ENCODE assay signal across 13 cellular contexts in genomic region chr3:126528800-126529541, GRCh38. TPM values are rescaled to one million over a fixed set of nuclear protein-coding genes. Genes with fewer than 3 reads are reported as not detected.
DNase-seq lines count a peak whose midpoint lies in the region; ATAC-seq and TF ChIP-seq lines count a peak whose summit lies in the region.
"Had no signal": no experiment of that assay in that cellular context is flagged by ENCODE, and none has a peak within 500 bp of the region (broad histone marks: within the 10 kb centered on the region; RNA-seq: fewer than 3 reads in every experiment).

No MANE protein-coding gene starts in this region.

- H3K9me3 ChIP-seq in BLaER1 treated with 17β-estradiol and CSF1 and Interleukin-3, amounts not matched to agents 10 nM and 100 nM (replicated peaks in 1 of 11) = peaks cover 0 to 14% (median 0%) of the 10 kb centered on the region in 11 experiments; a peak in 1 of 22 replicates
- H3K9me3 ChIP-seq in naive thymus-derived CD4-positive, alpha-beta T cell (ENCODE audit: control insufficient read depth in 2 of 3, low read length in 3 of 3) = no peaks in the 10 kb centered on the region
- no peaks in the 10 kb centered on the region for H3K9me3 ChIP-seq in breast epithelium
- H3K9me3 ChIP-seq: Peyer's patch had no signal

- H3K27ac Mint-ChIP-seq in naive thymus-derived CD4-positive, alpha-beta T cell = no peak overlapping the region
- H3K27ac Mint-ChIP-seq: activated T-helper 17 cell treated with anti-CD3 and anti-CD28 coated beads, Interleukin-2, amount 50 U/mL, for 72 hours; stimulated activated effector memory CD8-positive, alpha-beta T cell treated with anti-CD3 and anti-CD28 coated beads, Interleukin-12 subunit alpha, Interleukin-12 subunit beta, amount 100 ng/mL, for 72 hours had no signal

- peak overlapping the region in 2 of 10 experiments; percentile 24 to 53; a peak in 4 of 20 replicates for H3K4me3 ChIP-seq in BLaER1 treated with 17β-estradiol and CSF1 and Interleukin-3, amounts not matched to agents 10 nM and 100 nM
- H3K4me3 ChIP-seq in fibroblast of pulmonary artery (replicated peaks; ENCODE audit: low read depth, low read length) (no peak overlapping the region), breast epithelium (no peak overlapping the region)
- no peak overlapping the region for H3K4me3 ChIP-seq in naive thymus-derived CD4-positive, alpha-beta T cell (ENCODE audit: low read length)
- H3K4me3 ChIP-seq: Peyer's patch had no signal

- peak; percentile 15 for ATAC-seq in naive thymus-derived CD4-positive, alpha-beta T cell
- ATAC-seq in HG02852 (IDR thresholded peaks at IDR 0.05; ENCODE audit: unreplicated experiment) (no peak), GM18519 (IDR thresholded peaks at IDR 0.05; ENCODE audit: low FRiP score, unreplicated experiment) (no peak)
- ATAC-seq: activated T-helper 17 cell treated with anti-CD3 and anti-CD28 coated beads, Interleukin-2, amount 50 U/mL, for 72 hours had no signal

- no peak overlapping the region for H3K4me3 Mint-ChIP-seq in naive thymus-derived CD4-positive, alpha-beta T cell
- H3K4me3 Mint-ChIP-seq: activated T-helper 17 cell treated with anti-CD3 and anti-CD28 coated beads, Interleukin-2, amount 50 U/mL, for 72 hours; stimulated activated effector memory CD8-positive, alpha-beta T cell treated with anti-CD3 and anti-CD28 coated beads, Interleukin-12 subunit alpha, Interleukin-12 subunit beta, amount 100 ng/mL, for 72 hours had no signal

- peak overlapping the region; percentile 74 to 96 (median 86); a peak in 20 of 22 replicates for H3K27ac ChIP-seq in BLaER1 treated with 17β-estradiol and CSF1 and Interleukin-3, amounts not matched to agents 10 nM and 100 nM
- H3K27ac ChIP-seq in naive thymus-derived CD4-positive, alpha-beta T cell (ENCODE audit: low read depth, low read length) = no peak overlapping the region
- H3K27ac ChIP-seq in breast epithelium = no peak overlapping the region
- H3K27ac ChIP-seq: Peyer's patch, VCaP had no signal

- H4K20me1 ChIP-seq in BLaER1 treated with 17β-estradiol and CSF1 and Interleukin-3, amounts not matched to agents 10 nM and 100 nM = peaks cover 0 to 7% (median 0%) of the 10 kb centered on the region in 11 experiments; a peak in 5 of 22 replicates

- CTCF ChIA-PET in naive thymus-derived CD4-positive, alpha-beta T cell (lab: Charles Lee) = no interaction called here

- POLR2A ChIA-PET in naive thymus-derived CD4-positive, alpha-beta T cell (lab: Charles Lee) = no interaction called here

- peaks cover 48 to 95% (median 71%) of the 10 kb centered on the region in 10 experiments for H3K4me1 ChIP-seq in BLaER1 treated with 17β-estradiol and CSF1 and Interleukin-3, amounts not matched to agents 10 nM and 100 nM
- no peaks in the 10 kb centered on the region for H3K4me1 ChIP-seq in naive thymus-derived CD4-positive, alpha-beta T cell (ENCODE audit: control insufficient read depth in 2 of 2, insufficient read depth in 2 of 2, low read length in 2 of 2)
- H3K4me1 ChIP-seq in breast epithelium = peaks cover 0 to 4% of the 10 kb centered on the region in 2 donors

- peak overlapping the region in 10 of 11 experiments; percentile 67 to 83 (median 74); a peak in 15 of 22 replicates for H3K9ac ChIP-seq in BLaER1 treated with 17β-estradiol and CSF1 and Interleukin-3, amounts not matched to agents 10 nM and 100 nM

- DNase-seq in NOMO-1 (lab: John Stamatoyannopoulos, UW; ENCODE audit: unreplicated experiment in 2 of 2) (peak; percentile 77 to 78), fibroblast of pulmonary artery (ENCODE audit: low read depth) (peak; percentile 20), activated T-cell treated with anti-CD3 and anti-CD28 coated beads for 4 hours (no peak), breast epithelium (ENCODE audit: low spot score in 2 of 2) (no peak)
- DNase-seq in naive thymus-derived CD4-positive, alpha-beta T cell = no peak
- DNase-seq: hypothalamus had no signal

- H3K36me3 ChIP-seq in BLaER1 treated with 17β-estradiol and CSF1 and Interleukin-3, amounts not matched to agents 10 nM and 100 nM = no peaks in the 10 kb centered on the region
- no peaks in the 10 kb centered on the region for H3K36me3 ChIP-seq in naive thymus-derived CD4-positive, alpha-beta T cell (ENCODE audit: control insufficient read depth in 2 of 3, insufficient read depth in 3 of 3, low read length in 3 of 3)
- H3K36me3 ChIP-seq in breast epithelium = no peaks in the 10 kb centered on the region
- H3K36me3 ChIP-seq: Peyer's patch had no signal

- H3K9me3 Mint-ChIP-seq in naive thymus-derived CD4-positive, alpha-beta T cell = no peaks in the 10 kb centered on the region
- H3K9me3 Mint-ChIP-seq: activated T-helper 17 cell treated with anti-CD3 and anti-CD28 coated beads, Interleukin-2, amount 50 U/mL, for 72 hours; stimulated activated effector memory CD8-positive, alpha-beta T cell treated with anti-CD3 and anti-CD28 coated beads, Interleukin-12 subunit alpha, Interleukin-12 subunit beta, amount 100 ng/mL, for 72 hours had no signal

- no peaks in the 10 kb centered on the region for H3K36me3 Mint-ChIP-seq in naive thymus-derived CD4-positive, alpha-beta T cell
- H3K36me3 Mint-ChIP-seq: stimulated activated effector memory CD8-positive, alpha-beta T cell treated with anti-CD3 and anti-CD28 coated beads, Interleukin-12 subunit alpha, Interleukin-12 subunit beta, amount 100 ng/mL, for 72 hours had no signal

- intact Hi-C loops in naive thymus-derived CD4-positive, alpha-beta T cell (cut with micrococcal nuclease) = no loop called here
- intact Hi-C loops in breast epithelium (cut with DNase I; ENCODE audit: low total_unique reads) = no loop called here

- TF ChIP-seq CTCF in fibroblast of pulmonary artery (IDR thresholded peaks at IDR 0.05; ENCODE audit: low read length, missing control alignments) = no peak
- TF ChIP-seq CTCF in breast epithelium (IDR thresholded peaks at IDR 0.05) = no peak

- peak overlapping the region; percentile 85 to 99 (median 93) for H3K4me2 ChIP-seq in BLaER1 treated with 17β-estradiol and CSF1 and Interleukin-3, amounts not matched to agents 10 nM and 100 nM

- H3K27me3 Mint-ChIP-seq in naive thymus-derived CD4-positive, alpha-beta T cell = peaks cover 4 to 23% (median 8%) of the 10 kb centered on the region in 5 donors

- TF ChIP-seq POLR2A in breast epithelium (IDR thresholded peaks at IDR 0.05) = no peak

- H3K4me1 Mint-ChIP-seq in naive thymus-derived CD4-positive, alpha-beta T cell = peaks cover 0 to 11% (median 0%) of the 10 kb centered on the region in 7 donors
- H3K4me1 Mint-ChIP-seq: activated T-helper 17 cell treated with anti-CD3 and anti-CD28 coated beads, Interleukin-2, amount 50 U/mL, for 72 hours; stimulated activated effector memory CD8-positive, alpha-beta T cell treated with anti-CD3 and anti-CD28 coated beads, Interleukin-12 subunit alpha, Interleukin-12 subunit beta, amount 100 ng/mL, for 72 hours had no signal

- peaks cover 11 to 26% (median 20%) of the 10 kb centered on the region in 11 experiments for H3K27me3 ChIP-seq in BLaER1 treated with 17β-estradiol and CSF1 and Interleukin-3, amounts not matched to agents 10 nM and 100 nM
- H3K27me3 ChIP-seq in naive thymus-derived CD4-positive, alpha-beta T cell (ENCODE audit: control insufficient read depth in 2 of 2, insufficient read depth in 2 of 2, low read length in 2 of 2) = no peaks in the 10 kb centered on the region
- peaks cover 2 to 10% of the 10 kb centered on the region in 2 donors for H3K27me3 ChIP-seq in breast epithelium
- H3K27me3 ChIP-seq: Peyer's patch had no signal

RNA-seq across cellular contexts. Expression of gene CHST13, which starts 5.0 kb away (rescaled TPM):
- total RNA-seq in naive thymus-derived CD4-positive, alpha-beta T cell = 1 to 10 TPM in 1 of 5 experiments, under 1 TPM in 3, not detected in 1; 0.21 to 3.8 (median 0.54) TPM
- polyA plus RNA-seq in naive thymus-derived CD4-positive, alpha-beta T cell = not detected
- total RNA-seq in breast epithelium = under 1 TPM in 2 of 3 donors, not detected in 1; 0.29 to 0.80 TPM
- total RNA-seq: activated T-helper 17 cell treated with anti-CD3 and anti-CD28 coated beads, Interleukin-2, amount 50 U/mL, for 72 hours had no signal

RNA-seq across cellular contexts. Expression of gene UROC1, which starts 11.4 kb away (rescaled TPM):
- total RNA-seq in naive thymus-derived CD4-positive, alpha-beta T cell = not detected
- not detected for polyA plus RNA-seq in naive thymus-derived CD4-positive, alpha-beta T cell
- not detected for total RNA-seq in breast epithelium
- total RNA-seq: activated T-helper 17 cell treated with anti-CD3 and anti-CD28 coated beads, Interleukin-2, amount 50 U/mL, for 72 hours; Peyer's patch had no signal

RNA-seq across cellular contexts. Expression of gene C3orf22, which starts 29.8 kb away (rescaled TPM):
- total RNA-seq in naive thymus-derived CD4-positive, alpha-beta T cell = not detected
- polyA plus RNA-seq in naive thymus-derived CD4-positive, alpha-beta T cell = not detected
- not detected for total RNA-seq in breast epithelium
- total RNA-seq: activated T-helper 17 cell treated with anti-CD3 and anti-CD28 coated beads, Interleukin-2, amount 50 U/mL, for 72 hours; Peyer's patch had no signal

RNA-seq across cellular contexts. Expression of gene ZXDC, which starts 53.3 kb away (rescaled TPM):
- total RNA-seq in naive thymus-derived CD4-positive, alpha-beta T cell = 10 to 100 TPM; 33.7 to 71.9 (median 67.6) TPM
- 10 to 100 TPM; 10.3 to 24.1 TPM for polyA plus RNA-seq in naive thymus-derived CD4-positive, alpha-beta T cell
- 10 to 100 TPM; 37.6 to 42.4 (median 39.0) TPM for total RNA-seq in breast epithelium

Comparison
In these comparisons a context has a peak if more than half of its experiments do, and no peak if none do; other contexts are left out.
1. H3K27ac ChIP-seq: peak in BLaER1 treated with 17β-estradiol and CSF1 and Interleukin-3, amounts not matched to agents 10 nM and 100 nM (11 of 11); none in naive thymus-derived CD4-positive, alpha-beta T cell (single experiment) and breast epithelium (0 of 2).
2. DNase-seq: peak in NOMO-1 (2 of 2) and fibroblast of pulmonary artery (single experiment); none in naive thymus-derived CD4-positive, alpha-beta T cell (0 of 9), activated T-cell treated with anti-CD3 and anti-CD28 coated beads for 4 hours (single experiment) and breast epithelium (0 of 2).